1 cellular context compared by ENCODE assay signal in genomic region chr14:97813556-97813955, GRCh38.
TF ChIP-seq lines count a peak whose summit lies in the region.

No MANE protein-coding gene starts in this region.

TF ChIP-seq in HEK293, 187 proteins besides CTCF, POLR2A, EP300 and RAD21 (continued from another document):
- 0 out of 2 replicates have a peak, but pooled peaks have one; percentile 23 for TF ChIP-seq ZNF518A (tag by site-specific recombination; conservative IDR thresholded peaks at IDR 0.05; ENCODE audit: low read depth)
- no peak for TF ChIP-seq IKZF3 (tag by site-specific recombination; IDR thresholded peaks at IDR 0.05)
- peak; percentile 27; the same call in 1 of the 2 replicates for TF ChIP-seq ZNF426 (tag by site-specific recombination; IDR thresholded peaks at IDR 0.05)
- no peak for TF ChIP-seq SP2 (tag by site-specific recombination; IDR thresholded peaks at IDR 0.05)
- TF ChIP-seq ZNF394 (tag by site-specific recombination; IDR thresholded peaks at IDR 0.05; ENCODE audit: borderline replicate concordance), result peak; percentile 15; the same call in 1 of the 2 replicates
- no peak for TF ChIP-seq ZNF221 (tag by site-specific recombination; IDR thresholded peaks at IDR 0.05; ENCODE audit: borderline replicate concordance)
